In the genomic region with DNA sequence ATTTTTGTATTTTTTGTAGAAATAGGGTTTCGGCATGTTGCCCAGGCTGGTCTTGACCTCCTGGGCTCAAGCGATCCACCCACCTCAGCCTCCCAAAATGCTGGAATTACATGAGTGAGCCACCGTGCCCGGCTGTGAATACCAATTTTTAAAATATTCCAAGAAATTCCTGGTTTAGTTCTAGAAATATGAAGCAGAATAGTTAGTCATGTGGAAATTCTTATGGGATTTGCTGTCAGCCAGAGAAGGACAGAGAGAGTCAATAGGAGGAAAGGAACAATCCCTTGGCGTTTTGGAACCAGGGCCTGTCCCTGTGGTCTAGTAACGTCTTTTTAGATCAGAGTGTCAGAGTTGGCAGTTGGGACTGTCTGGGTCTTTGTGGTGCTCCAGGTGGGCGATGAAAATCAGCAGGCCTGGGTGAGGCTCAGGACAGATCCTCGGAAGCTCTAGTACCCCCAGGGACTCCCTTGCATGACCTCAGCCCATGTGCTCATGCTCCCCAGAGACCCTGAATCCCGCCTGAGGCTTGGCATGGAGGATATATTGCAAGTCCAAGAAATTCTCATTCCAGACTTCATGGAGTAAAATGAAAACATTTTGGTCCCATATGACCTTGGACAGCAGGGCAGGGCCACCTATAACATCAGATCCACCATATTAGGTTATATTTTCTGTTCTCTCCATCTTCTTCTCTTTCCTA, we compare ENCODE assay signal across 20 cellular contexts. TPM values are rescaled to one million over a fixed set of nuclear protein-coding genes. Genes with fewer than 3 reads are reported as not detected.
DNase-seq lines count a peak whose midpoint lies in the region; ATAC-seq and TF ChIP-seq lines count a peak whose summit lies in the region.
"Had no signal": no experiment of that assay in that cellular context is flagged by ENCODE, and none has a peak within 500 bp of the region (broad histone marks: within the 10 kb centered on the region; RNA-seq: fewer than 3 reads in every experiment).

No MANE protein-coding gene starts in this region.

- no peak overlapping the region for H3K9ac ChIP-seq in BLaER1
- H3K9ac ChIP-seq in GM23248: no peak overlapping the region

- TF ChIP-seq EP300 in upper lobe of left lung (IDR thresholded peaks at IDR 0.05): no peak

- H3K9me2 ChIP-seq in GM23248 (ENCODE audit: insufficient read depth): no peaks in the 10 kb centered on the region

- peaks cover 19% of the 10 kb centered on the region for H3K27me3 Mint-ChIP-seq in progenitor cell of endocrine pancreas

- 18 to 19% methylated on average over 9 of the region's 9 CpGs for WGBS in GM23248 (ENCODE audit: low coverage in 1 of 2, low lambda C conversion rate in 2 of 2, missing lambda C conversion rate in 2 of 2), 2 experiments
- WGBS in upper lobe of left lung, 2 donors: 88 to 94% methylated on average over 8 to 9 of the region's 9 CpGs

- H3F3A ChIP-seq in GM23248 (ENCODE audit: insufficient read depth): peaks cover 40% of the 10 kb centered on the region

- no peaks in the 10 kb centered on the region for H3K9me3 ChIP-seq in BLaER1
- H3K9me3 ChIP-seq in GM23248 (ENCODE audit: low read depth): no peaks in the 10 kb centered on the region
- H3K9me3 ChIP-seq in upper lobe of left lung: no peaks in the 10 kb centered on the region
- H3K9me3 ChIP-seq: stomach had no signal

- H4K20me1 ChIP-seq in BLaER1 (0 out of 2 replicates have a peak, but pooled peaks cover 4% of the 10 kb centered on the region), GM23248 (ENCODE audit: insufficient read depth) (no peaks in the 10 kb centered on the region)

- H3K27ac Mint-ChIP-seq in progenitor cell of endocrine pancreas: peak overlapping the region; percentile 24
- H3K27ac Mint-ChIP-seq: activated CD4-positive, alpha-beta T cell treated with anti-CD3 and anti-CD28 coated beads, Interleukin-2, amount 10 ng/mL, durations not matched to agents 24 days and 14 days had no signal

- DNase-seq in GM23248 (peak; percentile 70), fibroblast of mammary gland (ENCODE audit: low read depth) (peak; percentile 70), progenitor cell of endocrine pancreas (ENCODE audit: low spot score, unreplicated experiment) (no peak), NCI-H2227 (lab: John Stamatoyannopoulos, UW; ENCODE audit: unreplicated experiment) (no peak), OCI-M2 (lab: John Stamatoyannopoulos, UW; ENCODE audit: unreplicated experiment) (no peak), upper lobe of left lung (no peak), DMS153 treated with DMSO at 0.1 percent for 48 hours (lab: John Stamatoyannopoulos, UW; ENCODE audit: unreplicated experiment) (no peak)
- DNase-seq: activated CD4-positive, alpha-beta T cell treated with anti-CD3 and anti-CD28 coated beads, Interleukin-2, amount 10 ng/mL, durations not matched to agents 24 days and 14 days; effector memory CD4-positive, alpha-beta T cell; H7; hypothalamus; kidney; NCI-H1092 treated with DMSO at 0.1 percent for 48 hours; NCI-H2107; NCI-H774; stomach had no signal

- TF ChIP-seq POLR2A in upper lobe of left lung (IDR thresholded peaks at IDR 0.05): no peak

- peaks cover 5% of the 10 kb centered on the region for H3K36me3 Mint-ChIP-seq in progenitor cell of endocrine pancreas (ENCODE audit: insufficient read depth)

- no peak overlapping the region for H2AFZ ChIP-seq in GM23248

- peak overlapping the region; percentile 64 for H3K4me2 ChIP-seq in BLaER1
- H3K4me2 ChIP-seq in GM23248 (ENCODE audit: unreplicated experiment): no peak overlapping the region

- in situ Hi-C loops in GM23248 (cut with MboI): no loop called here

- H3K4me3 Mint-ChIP-seq in progenitor cell of endocrine pancreas (ENCODE audit: low read depth): no peak overlapping the region

- H3K4me1 ChIP-seq in BLaER1: peaks cover 31% of the 10 kb centered on the region
- peaks cover 26% of the 10 kb centered on the region for H3K4me1 ChIP-seq in GM23248 (ENCODE audit: insufficient read depth)
- peaks cover 31 to 37% (median 35%) of the 10 kb centered on the region in 4 donors for H3K4me1 ChIP-seq in upper lobe of left lung

- H3K36me3 ChIP-seq in BLaER1: peaks cover 45% of the 10 kb centered on the region
- peaks cover 14% of the 10 kb centered on the region; the same call in 1 of the 2 replicates for H3K36me3 ChIP-seq in GM23248 (ENCODE audit: low read depth)
- peaks cover 0 to 15% (median 3%) of the 10 kb centered on the region in 4 donors for H3K36me3 ChIP-seq in upper lobe of left lung

- H3K27ac ChIP-seq in BLaER1 (no peak overlapping the region), GM23248 (peak overlapping the region; percentile 32), upper lobe of left lung (peak overlapping the region in 1 of 4 donors; percentile 76)

- no peak for ATAC-seq in upper lobe of left lung (ENCODE audit: low FRiP score in 2 of 2)
- ATAC-seq: Panc1 had no signal

- H3K4me1 Mint-ChIP-seq in progenitor cell of endocrine pancreas (ENCODE audit: low read depth): peaks cover 17% of the 10 kb centered on the region

- peaks cover 12% of the 10 kb centered on the region for H3K27me3 ChIP-seq in BLaER1
- H3K27me3 ChIP-seq in GM23248 (replicated peaks; ENCODE audit: insufficient read depth): 0 out of 2 replicates have a peak, but pooled peaks cover 5% of the 10 kb centered on the region
- H3K27me3 ChIP-seq in upper lobe of left lung: peaks cover 0 to 5% (median 0%) of the 10 kb centered on the region in 4 donors

- TF ChIP-seq CTCF in fibroblast of mammary gland (conservative IDR thresholded peaks at IDR 0.05; ENCODE audit: control insufficient read depth, insufficient read depth, low read depth, low read length) (no peak), progenitor cell of endocrine pancreas (IDR thresholded peaks at IDR 0.05; ENCODE audit: unreplicated experiment) (no peak), upper lobe of left lung (IDR thresholded peaks at IDR 0.05) (no peak)

- no peaks in the 10 kb centered on the region for H3K9me3 Mint-ChIP-seq in progenitor cell of endocrine pancreas (ENCODE audit: low read depth)
- H3K9me3 Mint-ChIP-seq: activated CD4-positive, alpha-beta T cell treated with anti-CD3 and anti-CD28 coated beads, Interleukin-2, amount 10 ng/mL, durations not matched to agents 24 days and 14 days had no signal

- H3K79me2 ChIP-seq in GM23248 (ENCODE audit: insufficient read depth): no peaks in the 10 kb centered on the region

- H3K4me3 ChIP-seq in BLaER1 (no peak overlapping the region), GM23248 (no peak overlapping the region), fibroblast of mammary gland (ENCODE audit: control insufficient read depth, low read depth, low read length) (no peak overlapping the region), upper lobe of left lung (no peak overlapping the region)
- H3K4me3 ChIP-seq: stomach had no signal

RNA-seq across cellular contexts. Expression of gene NODAL, which starts 7.8 kb away (rescaled TPM):
- not detected in 2 replicates for total RNA-seq in GM23248 (2014; rRNA removed; shearing (Covaris generic))
- not detected in 2 replicates for polyA plus RNA-seq in GM23248 (2016; fragmentation: Nextera tagmentation; extraction: Ambion mirVana)
- total RNA-seq in progenitor cell of endocrine pancreas (not detected in 2 replicates), upper lobe of left lung (not detected)
- total RNA-seq: activated CD4-positive, alpha-beta T cell treated with anti-CD3 and anti-CD28 coated beads, Interleukin-2, amount 10 ng/mL, durations not matched to agents 24 days and 14 days; kidney; renal cortical epithelial cell; stomach had no signal
- polyA plus RNA-seq: BJ, stomach had no signal

RNA-seq across cellular contexts. Expression of gene EIF4EBP2, which starts 29.8 kb away (rescaled TPM):
- 32.0 and 34.8 TPM in 2 replicates for total RNA-seq in GM23248 (2014; rRNA removed; shearing (Covaris generic))
- polyA plus RNA-seq in GM23248 (2016; fragmentation: Nextera tagmentation; extraction: Ambion mirVana): 18.2 and 18.4 TPM in 2 replicates
- total RNA-seq in progenitor cell of endocrine pancreas (99.6 and 101 TPM in 2 replicates), upper lobe of left lung (10 to 100 TPM; 36.3 to 85.1 (median 58.9) TPM)

RNA-seq across cellular contexts. Expression of gene PALD1, which starts 44.8 kb away (rescaled TPM):
- total RNA-seq in GM23248 (2014; rRNA removed; shearing (Covaris generic)): not detected in 2 replicates
- not detected in 2 replicates for polyA plus RNA-seq in GM23248 (2016; fragmentation: Nextera tagmentation; extraction: Ambion mirVana)
- total RNA-seq in progenitor cell of endocrine pancreas (1.2 and 1.4 TPM in 2 replicates), upper lobe of left lung (10 to 100 TPM in 5 of 6 donors, 1 to 10 TPM in 1; 8.9 to 25.4 (median 13.4) TPM)

RNA-seq across cellular contexts. Expression of gene LRRC20, which starts 51.3 kb away (rescaled TPM):
- 4.9 and 6.6 TPM in 2 replicates for total RNA-seq in GM23248 (2014; rRNA removed; shearing (Covaris generic))
- polyA plus RNA-seq in GM23248 (2016; fragmentation: Nextera tagmentation; extraction: Ambion mirVana): 1.5 and 1.8 TPM in 2 replicates
- total RNA-seq in progenitor cell of endocrine pancreas (16.7 and 19.6 TPM in 2 replicates), upper lobe of left lung (10 to 100 TPM in 3 of 6 donors, 1 to 10 TPM in 3; 7.9 to 17.0 (median 10.7) TPM)

Comparison
In these comparisons a context has a peak if more than half of its experiments do, and no peak if none do; other contexts are left out.
1. DNase-seq: peak in GM23248 (single experiment) and fibroblast of mammary gland (single experiment); none in progenitor cell of endocrine pancreas (single experiment), NCI-H2227 (single experiment), OCI-M2 (single experiment), upper lobe of left lung (0 of 2) and DMS153 treated with DMSO at 0.1 percent for 48 hours (single experiment).